Comparison of ENCODE assay signal across 23 cellular contexts in genomic region chr4:129064717-129065116, GRCh38. TPM values are rescaled to one million over a fixed set of nuclear protein-coding genes. Genes with fewer than 3 reads are reported as not detected.
A peak's percentile ranks its signal among the peaks of the same experiment; 100 is the strongest.
DNase-seq lines count a peak whose midpoint lies in the region; ATAC-seq and TF ChIP-seq lines count a peak whose summit lies in the region.
"Had no signal": no experiment of that assay in that cellular context is flagged by ENCODE, and none has a peak within 500 bp of the region (broad histone marks: within the 10 kb centered on the region; RNA-seq: fewer than 3 reads in every experiment).

No MANE protein-coding gene starts in this region.

- intact Hi-C loops in CD4-positive, alpha-beta T cell (cut with DNase I, micrococcal nuclease), result no loop called here

- DNase-seq in AG10803 (ENCODE audit: low read depth) (peak; percentile 65), HS-5 (ENCODE audit: low read depth) (peak; percentile 24), brain microvascular endothelial cell (peak; percentile 1), iris pigment epithelial cell (ENCODE audit: low read depth) (peak; percentile 80), H7 (no peak), mesenteric fat pad (ENCODE audit: low spot score) (no peak)
- no peak for DNase-seq in CD4-positive, alpha-beta T cell
- DNase-seq: activated B cell treated with CpG ODN at 0.5 μM for 24 hours; activated CD8-positive, alpha-beta memory T cell treated with anti-CD3 and anti-CD28 coated beads for 24 hours; DMS153; head of caudate nucleus; lower lobe of right lung; natural killer cell; NCI-H2029 treated with DMSO at 0.1 percent for 48 hours; NCI-H510A treated with DMSO at 0.1 percent for 48 hours; Right ventricle myocardium superior had no signal

- no peak overlapping the region for H3K27ac Mint-ChIP-seq in CD4-positive, alpha-beta T cell
- H3K27ac Mint-ChIP-seq: activated B cell treated with CpG ODN at 0.5 μM for 24 hours; activated T-helper 17 cell treated with anti-CD3 and anti-CD28 coated beads, Interleukin-2, amount 50 U/mL, for 72 hours; natural killer cell; stimulated activated effector memory CD8-positive, alpha-beta T cell treated with anti-CD3 and anti-CD28 coated beads, Interleukin-12 subunit alpha, Interleukin-12 subunit beta, amount 100 ng/mL, for 72 hours; T-helper 1 cell treated with Interleukin-12 subunit alpha and Interleukin-12 subunit beta and Interleukin-4 antibody, amounts not matched to agents 30 μg/mL and 1 μg/mL, for 36 hours had no signal

- no peak overlapping the region for H3K27ac ChIP-seq in brain microvascular endothelial cell
- no peak overlapping the region for H3K27ac ChIP-seq in CD4-positive, alpha-beta T cell (ENCODE audit: low read depth, low read length)
- H3K27ac ChIP-seq: BLaER1, lower lobe of right lung, prostate gland had no signal

- no peaks in the 10 kb centered on the region for H3K27me3 Mint-ChIP-seq in CD4-positive, alpha-beta T cell
- H3K27me3 Mint-ChIP-seq: activated B cell treated with CpG ODN at 0.5 μM for 24 hours; activated T-helper 17 cell treated with anti-CD3 and anti-CD28 coated beads, Interleukin-2, amount 50 U/mL, for 72 hours had no signal

- peaks cover 93% of the 10 kb centered on the region for H3K36me3 Mint-ChIP-seq in CD4-positive, alpha-beta T cell (ENCODE audit: low read depth)
- H3K36me3 Mint-ChIP-seq: stimulated activated effector memory CD8-positive, alpha-beta T cell treated with anti-CD3 and anti-CD28 coated beads, Interleukin-12 subunit alpha, Interleukin-12 subunit beta, amount 100 ng/mL, for 72 hours had no signal

- H3K4me3 ChIP-seq in AG10803 (ENCODE audit: low read length) (no peak overlapping the region), brain microvascular endothelial cell (ENCODE audit: low read depth, low read length) (no peak overlapping the region), H7 (ENCODE audit: insufficient read depth, low read depth, low read length) (no peak overlapping the region)
- H3K4me3 ChIP-seq: BLaER1, lower lobe of right lung, prostate gland had no signal

- H3K9me3 Mint-ChIP-seq in CD4-positive, alpha-beta T cell, result peaks cover 34% of the 10 kb centered on the region

- CTCF ChIA-PET in CD4-positive, alpha-beta T cell (lab: Charles Lee), result no interaction called here

- POLR2A ChIA-PET in CD4-positive, alpha-beta T cell (lab: Charles Lee), result no interaction called here

- peaks cover 40% of the 10 kb centered on the region for H3K9me3 ChIP-seq in CD4-positive, alpha-beta T cell (ENCODE audit: control insufficient read depth, low read length)
- H3K9me3 ChIP-seq: prostate gland had no signal

- H3K4me1 Mint-ChIP-seq in CD4-positive, alpha-beta T cell (ENCODE audit: low read depth), result no peaks in the 10 kb centered on the region
- H3K4me1 Mint-ChIP-seq: activated T-helper 17 cell treated with anti-CD3 and anti-CD28 coated beads, Interleukin-2, amount 50 U/mL, for 72 hours; stimulated activated effector memory CD8-positive, alpha-beta T cell treated with anti-CD3 and anti-CD28 coated beads, Interleukin-12 subunit alpha, Interleukin-12 subunit beta, amount 100 ng/mL, for 72 hours had no signal

- in situ Hi-C loops in brain microvascular endothelial cell (cut with HindIII; ENCODE audit: low pct_ligation_motif_present, low sequenced_read_pairs), result no loop called here

- ATAC-seq in CD4-positive, alpha-beta T cell (ENCODE audit: poor library complexity), result no peak
- ATAC-seq in GM21786 (IDR thresholded peaks at IDR 0.05; ENCODE audit: unreplicated experiment), result no peak
- ATAC-seq: activated T-helper 17 cell treated with anti-CD3 and anti-CD28 coated beads, Interleukin-2, amount 50 U/mL, for 72 hours; HCT116; lower lobe of right lung; natural killer cell; stimulated activated effector memory CD8-positive, alpha-beta T cell treated with anti-CD3 and anti-CD28 coated beads, Interleukin-12 subunit alpha, Interleukin-12 subunit beta, amount 100 ng/mL, for 72 hours had no signal

- no peak for TF ChIP-seq CTCF in AG10803 (conservative IDR thresholded peaks at IDR 0.05; ENCODE audit: low read length)
- TF ChIP-seq CTCF in brain microvascular endothelial cell (IDR thresholded peaks at IDR 0.05; ENCODE audit: low read depth, low read length, missing control alignments), result no peak
- no peak for TF ChIP-seq CTCF in CD4-positive, alpha-beta T cell (IDR thresholded peaks at IDR 0.05)

- peaks cover 2% of the 10 kb centered on the region for H3K36me3 ChIP-seq in brain microvascular endothelial cell (replicated peaks)
- no peaks in the 10 kb centered on the region for H3K36me3 ChIP-seq in H7 (replicated peaks; ENCODE audit: control insufficient read depth, insufficient read depth, low read length)
- H3K36me3 ChIP-seq: lower lobe of right lung, prostate gland had no signal

- H3K27me3 ChIP-seq in brain microvascular endothelial cell (replicated peaks), result no peaks in the 10 kb centered on the region
- no peaks in the 10 kb centered on the region for H3K27me3 ChIP-seq in CD4-positive, alpha-beta T cell (ENCODE audit: control insufficient read depth, insufficient read depth, low read length)
- no peaks in the 10 kb centered on the region for H3K27me3 ChIP-seq in H7 (ENCODE audit: control insufficient read depth, insufficient read depth, low read length)
- H3K27me3 ChIP-seq: BLaER1 had no signal

- no peak overlapping the region for H3K4me3 Mint-ChIP-seq in CD4-positive, alpha-beta T cell
- H3K4me3 Mint-ChIP-seq: activated B cell treated with CpG ODN at 0.5 μM for 24 hours; activated T-helper 17 cell treated with anti-CD3 and anti-CD28 coated beads, Interleukin-2, amount 50 U/mL, for 72 hours; natural killer cell; stimulated activated effector memory CD8-positive, alpha-beta T cell treated with anti-CD3 and anti-CD28 coated beads, Interleukin-12 subunit alpha, Interleukin-12 subunit beta, amount 100 ng/mL, for 72 hours; T-helper 1 cell treated with Interleukin-12 subunit alpha and Interleukin-12 subunit beta and Interleukin-4 antibody, amounts not matched to agents 30 μg/mL and 1 μg/mL, for 36 hours had no signal

RNA-seq across cellular contexts. Expression of gene SCLT1, which starts 28.6 kb away (rescaled TPM):
- 10 to 100 TPM; 21.8 to 21.9 TPM for total RNA-seq in CD4-positive, alpha-beta T cell
- total RNA-seq in H7 (2014; rRNA removed; shearing (Covaris generic)), result 13.7 and 20.5 TPM in 2 replicates
- 13.2 TPM for total RNA-seq in mesenteric fat pad

RNA-seq across cellular contexts. Expression of gene C4orf33, which starts 31.2 kb away (rescaled TPM):
- 10 to 100 TPM in 1 of 2 experiments, 1 to 10 TPM in 1; 9.1 to 11.3 TPM for total RNA-seq in CD4-positive, alpha-beta T cell
- total RNA-seq in H7 (2014; rRNA removed; shearing (Covaris generic)), result 6.4 and 8.9 TPM in 2 replicates
- total RNA-seq in mesenteric fat pad, result 5.5 TPM

Comparison
In these comparisons a context has a peak if more than half of its experiments do, and no peak if none do; other contexts are left out.
1. DNase-seq: peak in AG10803 (single experiment), HS-5 (single experiment), brain microvascular endothelial cell (single experiment) and iris pigment epithelial cell (single experiment); none in CD4-positive, alpha-beta T cell (0 of 10), H7 (single experiment) and mesenteric fat pad (single experiment).